Comparison of ENCODE assay signal across 8 cellular contexts in the genomic region with DNA sequence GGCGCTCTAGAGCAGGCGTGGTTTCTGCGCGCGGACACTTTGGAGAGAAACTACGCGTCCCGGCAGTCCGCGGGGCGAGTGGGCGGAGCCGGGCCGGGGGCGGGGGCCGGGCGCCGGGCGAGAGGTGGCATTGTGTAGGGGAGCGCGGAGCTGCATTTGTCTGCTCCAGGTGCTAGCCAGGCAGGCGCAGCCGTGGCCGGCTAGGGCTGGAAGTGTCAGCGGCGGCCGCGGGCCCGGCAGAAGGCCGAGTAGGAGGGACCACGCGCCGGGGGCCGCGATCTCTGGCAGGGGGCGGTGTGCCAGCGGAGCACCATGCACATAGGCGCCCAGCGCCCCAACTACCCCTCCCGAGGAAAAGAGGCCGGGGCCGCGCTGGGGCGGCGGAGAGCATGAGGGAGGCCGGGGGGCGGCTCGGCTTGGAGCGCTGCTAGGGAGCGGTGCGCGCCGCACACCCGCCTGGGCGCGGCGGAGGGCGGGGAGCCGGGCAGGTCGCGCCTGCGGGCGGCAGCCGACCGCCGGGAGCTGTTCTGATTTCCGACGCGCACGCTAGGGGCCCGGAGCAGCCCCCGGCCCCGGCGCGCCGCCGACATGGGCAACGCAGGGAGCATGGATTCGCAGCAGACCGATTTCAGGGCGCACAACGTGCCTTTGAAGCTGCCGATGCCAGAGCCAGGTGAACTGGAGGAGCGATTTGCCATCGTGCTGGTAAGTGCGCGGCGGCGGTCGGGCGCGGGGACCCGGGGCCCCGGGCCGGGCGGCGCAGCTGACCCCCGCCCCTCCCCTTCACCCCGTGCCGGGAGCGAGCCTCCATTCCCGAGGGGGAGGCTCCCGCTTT.
A peak's percentile ranks its signal among the peaks of the same experiment; 100 is the strongest.
DNase-seq lines count a peak whose midpoint lies in the region; ATAC-seq and TF ChIP-seq lines count a peak whose summit lies in the region.

A gene (plus strand): TSS at position 159 of the 835 bp plus-strand sequence.

- DNase-seq in NCI-H187 (lab: John Stamatoyannopoulos, UW): peak; percentile 32 to 44
- DNase-seq in NCI-H187 treated with DMSO at 0.1 percent for 48 hours (lab: John Stamatoyannopoulos, UW): no peak
- DNase-seq in NCI-H1092 (lab: John Stamatoyannopoulos, UW): peak; percentile 72
- DNase-seq in SW480 (ENCODE audit: low spot score): peak; percentile 83
- peak; percentile 75 to 84 for DNase-seq in cardiac fibroblast (ENCODE audit: low read depth in 2 of 2)
- DNase-seq in skeletal muscle cell (ENCODE audit: low read depth): no peak

- H3K36me3 ChIP-seq in iPS-20b (ENCODE audit: insufficient read depth, low read depth, low read length): no peaks in the 10 kb centered on the region

- no peak for TF ChIP-seq CTCF in cardiac fibroblast (IDR thresholded peaks at IDR 0.05; ENCODE audit: low read depth, low read length)

- ATAC-seq in HG02642 (IDR thresholded peaks at IDR 0.05; ENCODE audit: poor library complexity, unreplicated experiment): peak; percentile 94

- no peaks in the 10 kb centered on the region for H3K9me3 ChIP-seq in iPS-20b (ENCODE audit: insufficient read depth, low read depth, low read length)

- H3K27ac ChIP-seq in iPS-20b (ENCODE audit: low read length): no peak within 1 kb of the TSS

- peaks cover 16% of the 10 kb centered on the region; the same call in 1 of the 2 replicates for H3K27me3 ChIP-seq in iPS-20b (ENCODE audit: insufficient read depth, low read length)

- peak within 1 kb of the TSS; percentile 78; the same call in 1 of the 2 replicates for H3K9ac ChIP-seq in iPS-20b (ENCODE audit: low read depth, low read length)

- peaks cover 20% of the 10 kb centered on the region for H3K4me1 ChIP-seq in iPS-20b (ENCODE audit: insufficient read depth, low read length)

- H3K4me3 ChIP-seq in cardiac fibroblast (replicated peaks in 1 of 2; ENCODE audit: low read depth in 2 of 2, low read length in 2 of 2): peak within 1 kb of the TSS; percentile 90 to 99
- H3K4me3 ChIP-seq in iPS-20b (ENCODE audit: low read length): peak within 1 kb of the TSS; percentile 78
- H3K4me3 ChIP-seq in skeletal muscle cell (ENCODE audit: low read depth, low read length): peak within 1 kb of the TSS; percentile 84

Comparison
In these comparisons a context has a peak if more than half of its experiments do, and no peak if none do; other contexts are left out.
1. DNase-seq: peak in NCI-H187 (2 of 2), NCI-H1092 (single experiment), SW480 (single experiment) and cardiac fibroblast (2 of 2); none in NCI-H187 treated with DMSO at 0.1 percent for 48 hours (single experiment) and skeletal muscle cell (single experiment).
2. Peak in every context shown above with its lines, with median percentiles within 50 percentile points of each other: H3K4me3 ChIP-seq.